ENCODE assay signal across 1 cellular context in the genomic region with DNA sequence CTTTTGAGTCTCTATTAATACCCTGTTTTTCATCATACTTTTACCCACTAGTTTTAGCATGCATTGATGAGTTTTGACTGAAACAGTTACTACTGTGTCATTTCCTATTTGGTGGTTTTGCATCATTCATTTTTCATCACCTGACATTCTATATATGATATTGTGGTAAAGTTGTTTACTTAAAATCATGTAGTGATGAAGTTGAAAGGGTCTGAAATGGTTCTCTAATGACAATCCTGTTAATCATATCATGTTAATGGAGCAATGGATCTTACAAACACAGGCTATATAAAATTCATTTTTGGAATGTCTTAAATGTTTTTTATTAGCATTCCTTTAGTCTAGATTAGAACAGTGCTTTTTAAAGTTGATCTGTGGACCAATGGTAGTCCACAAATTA.
TF ChIP-seq lines count a peak whose summit lies in the region.

No MANE protein-coding gene starts in this region.

TF ChIP-seq in GM23338, 12 proteins besides CTCF, POLR2A, EP300 and RAD21 (continued from another document):
- TF ChIP-seq, protein P1, sequence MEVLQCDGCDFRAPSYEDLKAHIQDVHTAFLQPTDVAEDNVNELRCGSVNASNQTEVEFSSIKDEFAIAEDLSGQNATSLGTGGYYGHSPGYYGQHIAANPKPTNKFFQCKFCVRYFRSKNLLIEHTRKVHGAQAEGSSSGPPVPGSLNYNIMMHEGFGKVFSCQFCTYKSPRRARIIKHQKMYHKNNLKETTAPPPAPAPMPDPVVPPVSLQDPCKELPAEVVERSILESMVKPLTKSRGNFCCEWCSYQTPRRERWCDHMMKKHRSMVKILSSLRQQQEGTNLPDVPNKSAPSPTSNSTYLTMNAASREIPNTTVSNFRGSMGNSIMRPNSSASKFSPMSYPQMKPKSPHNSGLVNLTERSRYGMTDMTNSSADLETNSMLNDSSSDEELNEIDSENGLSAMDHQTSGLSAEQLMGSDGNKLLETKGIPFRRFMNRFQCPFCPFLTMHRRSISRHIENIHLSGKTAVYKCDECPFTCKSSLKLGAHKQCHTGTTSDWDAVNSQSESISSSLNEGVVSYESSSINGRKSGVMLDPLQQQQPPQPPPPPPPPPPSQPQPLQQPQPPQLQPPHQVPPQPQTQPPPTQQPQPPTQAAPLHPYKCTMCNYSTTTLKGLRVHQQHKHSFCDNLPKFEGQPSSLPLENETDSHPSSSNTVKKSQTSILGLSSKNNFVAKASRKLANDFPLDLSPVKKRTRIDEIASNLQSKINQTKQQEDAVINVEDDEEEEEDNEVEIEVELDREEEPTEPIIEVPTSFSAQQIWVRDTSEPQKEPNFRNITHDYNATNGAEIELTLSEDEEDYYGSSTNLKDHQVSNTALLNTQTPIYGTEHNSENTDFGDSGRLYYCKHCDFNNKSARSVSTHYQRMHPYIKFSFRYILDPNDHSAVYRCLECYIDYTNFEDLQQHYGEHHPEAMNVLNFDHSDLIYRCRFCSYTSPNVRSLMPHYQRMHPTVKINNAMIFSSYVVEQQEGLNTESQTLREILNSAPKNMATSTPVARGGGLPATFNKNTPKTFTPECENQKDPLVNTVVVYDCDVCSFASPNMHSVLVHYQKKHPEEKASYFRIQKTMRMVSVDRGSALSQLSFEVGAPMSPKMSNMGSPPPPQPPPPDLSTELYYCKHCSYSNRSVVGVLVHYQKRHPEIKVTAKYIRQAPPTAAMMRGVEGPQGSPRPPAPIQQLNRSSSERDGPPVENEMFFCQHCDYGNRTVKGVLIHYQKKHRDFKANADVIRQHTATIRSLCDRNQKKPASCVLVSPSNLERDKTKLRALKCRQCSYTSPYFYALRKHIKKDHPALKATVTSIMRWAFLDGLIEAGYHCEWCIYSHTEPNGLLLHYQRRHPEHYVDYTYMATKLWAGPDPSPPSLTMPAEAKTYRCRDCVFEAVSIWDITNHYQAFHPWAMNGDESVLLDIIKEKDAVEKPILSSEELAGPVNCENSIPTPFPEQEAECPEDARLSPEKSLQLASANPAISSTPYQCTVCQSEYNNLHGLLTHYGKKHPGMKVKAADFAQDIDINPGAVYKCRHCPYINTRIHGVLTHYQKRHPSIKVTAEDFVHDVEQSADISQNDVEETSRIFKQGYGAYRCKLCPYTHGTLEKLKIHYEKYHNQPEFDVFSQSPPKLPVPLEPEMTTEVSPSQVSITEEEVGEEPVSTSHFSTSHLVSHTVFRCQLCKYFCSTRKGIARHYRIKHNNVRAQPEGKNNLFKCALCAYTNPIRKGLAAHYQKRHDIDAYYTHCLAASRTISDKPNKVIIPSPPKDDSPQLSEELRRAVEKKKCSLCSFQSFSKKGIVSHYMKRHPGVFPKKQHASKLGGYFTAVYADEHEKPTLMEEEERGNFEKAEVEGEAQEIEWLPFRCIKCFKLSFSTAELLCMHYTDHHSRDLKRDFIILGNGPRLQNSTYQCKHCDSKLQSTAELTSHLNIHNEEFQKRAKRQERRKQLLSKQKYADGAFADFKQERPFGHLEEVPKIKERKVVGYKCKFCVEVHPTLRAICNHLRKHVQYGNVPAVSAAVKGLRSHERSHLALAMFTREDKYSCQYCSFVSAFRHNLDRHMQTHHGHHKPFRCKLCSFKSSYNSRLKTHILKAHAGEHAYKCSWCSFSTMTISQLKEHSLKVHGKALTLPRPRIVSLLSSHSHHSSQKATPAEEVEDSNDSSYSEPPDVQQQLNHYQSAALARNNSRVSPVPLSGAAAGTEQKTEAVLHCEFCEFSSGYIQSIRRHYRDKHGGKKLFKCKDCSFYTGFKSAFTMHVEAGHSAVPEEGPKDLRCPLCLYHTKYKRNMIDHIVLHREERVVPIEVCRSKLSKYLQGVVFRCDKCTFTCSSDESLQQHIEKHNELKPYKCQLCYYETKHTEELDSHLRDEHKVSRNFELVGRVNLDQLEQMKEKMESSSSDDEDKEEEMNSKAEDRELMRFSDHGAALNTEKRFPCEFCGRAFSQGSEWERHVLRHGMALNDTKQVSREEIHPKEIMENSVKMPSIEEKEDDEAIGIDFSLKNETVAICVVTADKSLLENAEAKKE (CRISPR knock-in tag; IDR thresholded peaks at IDR 0.05): no peak
- TF ChIP-seq ZNF114 (CRISPR knock-in tag; IDR thresholded peaks at IDR 0.05): no peak
- TF ChIP-seq ZNF331 (CRISPR knock-in tag; IDR thresholded peaks at IDR 0.05; ENCODE audit: low read depth): no peak
- TF ChIP-seq, protein P2, sequence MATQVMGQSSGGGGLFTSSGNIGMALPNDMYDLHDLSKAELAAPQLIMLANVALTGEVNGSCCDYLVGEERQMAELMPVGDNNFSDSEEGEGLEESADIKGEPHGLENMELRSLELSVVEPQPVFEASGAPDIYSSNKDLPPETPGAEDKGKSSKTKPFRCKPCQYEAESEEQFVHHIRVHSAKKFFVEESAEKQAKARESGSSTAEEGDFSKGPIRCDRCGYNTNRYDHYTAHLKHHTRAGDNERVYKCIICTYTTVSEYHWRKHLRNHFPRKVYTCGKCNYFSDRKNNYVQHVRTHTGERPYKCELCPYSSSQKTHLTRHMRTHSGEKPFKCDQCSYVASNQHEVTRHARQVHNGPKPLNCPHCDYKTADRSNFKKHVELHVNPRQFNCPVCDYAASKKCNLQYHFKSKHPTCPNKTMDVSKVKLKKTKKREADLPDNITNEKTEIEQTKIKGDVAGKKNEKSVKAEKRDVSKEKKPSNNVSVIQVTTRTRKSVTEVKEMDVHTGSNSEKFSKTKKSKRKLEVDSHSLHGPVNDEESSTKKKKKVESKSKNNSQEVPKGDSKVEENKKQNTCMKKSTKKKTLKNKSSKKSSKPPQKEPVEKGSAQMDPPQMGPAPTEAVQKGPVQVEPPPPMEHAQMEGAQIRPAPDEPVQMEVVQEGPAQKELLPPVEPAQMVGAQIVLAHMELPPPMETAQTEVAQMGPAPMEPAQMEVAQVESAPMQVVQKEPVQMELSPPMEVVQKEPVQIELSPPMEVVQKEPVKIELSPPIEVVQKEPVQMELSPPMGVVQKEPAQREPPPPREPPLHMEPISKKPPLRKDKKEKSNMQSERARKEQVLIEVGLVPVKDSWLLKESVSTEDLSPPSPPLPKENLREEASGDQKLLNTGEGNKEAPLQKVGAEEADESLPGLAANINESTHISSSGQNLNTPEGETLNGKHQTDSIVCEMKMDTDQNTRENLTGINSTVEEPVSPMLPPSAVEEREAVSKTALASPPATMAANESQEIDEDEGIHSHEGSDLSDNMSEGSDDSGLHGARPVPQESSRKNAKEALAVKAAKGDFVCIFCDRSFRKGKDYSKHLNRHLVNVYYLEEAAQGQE (IDR thresholded peaks at IDR 0.05; ENCODE audit: unreplicated experiment): no peak
- TF ChIP-seq POLR2AphosphoS5 (IDR thresholded peaks at IDR 0.05; ENCODE audit: low read depth): no peak
- TF ChIP-seq EZH2phosphoT487 (IDR thresholded peaks at IDR 0.05; ENCODE audit: unreplicated experiment): no peak
